In genomic region chr22:28538922-28539321, GRCh38 we compare ENCODE assay signal across 9 cellular contexts.
"Had no signal": no experiment of that assay in that cellular context is flagged by ENCODE, and none has a peak within 500 bp of the region (broad histone marks: within the 10 kb centered on the region; RNA-seq: fewer than 3 reads in every experiment).

No MANE protein-coding gene starts in this region.

- H3K4me3 ChIP-seq: GM23338, K562 had no signal

- FAIRE-seq: H1, H54, HTR-8/SVneo, K562 had no signal

- H3K4me3 Mint-ChIP-seq: GM23338, H9, HFFc6 had no signal

- DNase-seq: H9, HFFc6, IMR-90 had no signal

- H2AFZ ChIP-seq: GM23338 had no signal

- ATAC-seq: GM23338, HCT116, K562 had no signal

- H3K27ac Mint-ChIP-seq: GM23338, HFFc6 had no signal

- H3K4me2 ChIP-seq: GM23338 had no signal
